16 cellular contexts compared by ENCODE assay signal in genomic region chr10:21747809-21748208, GRCh38.
DNase-seq lines count a peak whose midpoint lies in the region; ATAC-seq and TF ChIP-seq lines count a peak whose summit lies in the region.
"Had no signal": no experiment of that assay in that cellular context is flagged by ENCODE, and none has a peak within 500 bp of the region (broad histone marks: within the 10 kb centered on the region; RNA-seq: fewer than 3 reads in every experiment).

No MANE protein-coding gene starts in this region.

- H3K9me3 Mint-ChIP-seq in natural killer cell: no peaks in the 10 kb centered on the region
- no peaks in the 10 kb centered on the region for H3K9me3 Mint-ChIP-seq in natural killer cell treated with Interleukin-12 subunit alpha and Interleukin-12 subunit beta and Interleukin-15 and Interleukin-18, amount 100 ng/mL, for 72 hours
- H3K9me3 Mint-ChIP-seq in central memory CD8-positive, alpha-beta T cell: no peaks in the 10 kb centered on the region
- H3K9me3 Mint-ChIP-seq in naive thymus-derived CD8-positive, alpha-beta T cell: peaks cover 0 to 2% (median 0%) of the 10 kb centered on the region in 9 donors

- no peak overlapping the region for H3K4me3 Mint-ChIP-seq in natural killer cell
- H3K4me3 Mint-ChIP-seq in natural killer cell treated with Interleukin-12 subunit alpha and Interleukin-12 subunit beta and Interleukin-15 and Interleukin-18, amount 100 ng/mL, for 72 hours: no peak overlapping the region
- H3K4me3 Mint-ChIP-seq in central memory CD8-positive, alpha-beta T cell: no peak overlapping the region
- peak overlapping the region in 1 of 10 donors; percentile 4 for H3K4me3 Mint-ChIP-seq in naive thymus-derived CD8-positive, alpha-beta T cell

- ATAC-seq in natural killer cell: no peak
- ATAC-seq in natural killer cell treated with Interleukin-12 subunit alpha and Interleukin-12 subunit beta and Interleukin-15 and Interleukin-18, amount 100 ng/mL, for 72 hours: no peak
- no peak for ATAC-seq in central memory CD8-positive, alpha-beta T cell (replicated peaks; ENCODE audit: extremely low read depth, poor library complexity, severe bottlenecking)
- ATAC-seq in naive thymus-derived CD8-positive, alpha-beta T cell: no peak
- no peak for ATAC-seq in HG02885 (IDR thresholded peaks at IDR 0.05; ENCODE audit: poor library complexity, unreplicated experiment)

- H3K27me3 Mint-ChIP-seq in natural killer cell (ENCODE audit: low read depth in 2 of 2): no peaks in the 10 kb centered on the region
- H3K27me3 Mint-ChIP-seq in natural killer cell treated with Interleukin-12 subunit alpha and Interleukin-12 subunit beta and Interleukin-15 and Interleukin-18, amount 100 ng/mL, for 72 hours: no peaks in the 10 kb centered on the region
- H3K27me3 Mint-ChIP-seq in central memory CD8-positive, alpha-beta T cell: no peaks in the 10 kb centered on the region
- no peaks in the 10 kb centered on the region for H3K27me3 Mint-ChIP-seq in naive thymus-derived CD8-positive, alpha-beta T cell

- peaks cover 15 to 30% of the 10 kb centered on the region in 2 donors for H3K4me1 Mint-ChIP-seq in natural killer cell
- peaks cover 9 to 19% of the 10 kb centered on the region in 2 donors for H3K4me1 Mint-ChIP-seq in natural killer cell treated with Interleukin-12 subunit alpha and Interleukin-12 subunit beta and Interleukin-15 and Interleukin-18, amount 100 ng/mL, for 72 hours (ENCODE audit: low read depth in 2 of 2)
- peaks cover 22% of the 10 kb centered on the region for H3K4me1 Mint-ChIP-seq in central memory CD8-positive, alpha-beta T cell
- peaks cover 11 to 24% (median 19%) of the 10 kb centered on the region in 4 donors for H3K4me1 Mint-ChIP-seq in naive thymus-derived CD8-positive, alpha-beta T cell

- no peak for DNase-seq in natural killer cell
- no peak for DNase-seq in natural killer cell treated with Interleukin-12 subunit alpha and Interleukin-12 subunit beta and Interleukin-15 and Interleukin-18, amount 100 ng/mL, for 72 hours (ENCODE audit: low spot score)
- DNase-seq in central memory CD8-positive, alpha-beta T cell (ENCODE audit: low spot score in 2 of 2): no peak
- no peak for DNase-seq in naive thymus-derived CD8-positive, alpha-beta T cell
- no peak for DNase-seq in NCI-H2171 treated with DMSO at 0.1 percent for 48 hours (lab: John Stamatoyannopoulos, UW)
- no peak for DNase-seq in NCI-H1694 treated with DMSO at 0.1 percent for 48 hours (lab: John Stamatoyannopoulos, UW)
- DNase-seq in activated T-cell treated with anti-CD3 and anti-CD28 coated beads for 4 hours: no peak
- DNase-seq: DMS79, GDM1, GOT3, MM.1S, NCI-H2029, NCI-H524 treated with DMSO at 0.1 percent for 48 hours, OCI-M1, RPMI8226 had no signal

- POLR2A ChIA-PET in naive thymus-derived CD8-positive, alpha-beta T cell (lab: Charles Lee): no interaction called here

- peak overlapping the region; percentile 59 to 67 for H3K27ac Mint-ChIP-seq in natural killer cell
- H3K27ac Mint-ChIP-seq in natural killer cell treated with Interleukin-12 subunit alpha and Interleukin-12 subunit beta and Interleukin-15 and Interleukin-18, amount 100 ng/mL, for 72 hours: no peak overlapping the region
- peak overlapping the region; percentile 76 for H3K27ac Mint-ChIP-seq in central memory CD8-positive, alpha-beta T cell (ENCODE audit: low read depth)
- H3K27ac Mint-ChIP-seq in naive thymus-derived CD8-positive, alpha-beta T cell: peak overlapping the region in 9 of 10 donors; percentile 14 to 79 (median 41)

- intact Hi-C loops in natural killer cell (cut with micrococcal nuclease): no loop called here

- no peaks in the 10 kb centered on the region for H3K36me3 Mint-ChIP-seq in natural killer cell
- no peaks in the 10 kb centered on the region for H3K36me3 Mint-ChIP-seq in natural killer cell treated with Interleukin-12 subunit alpha and Interleukin-12 subunit beta and Interleukin-15 and Interleukin-18, amount 100 ng/mL, for 72 hours
- peaks cover 18% of the 10 kb centered on the region for H3K36me3 Mint-ChIP-seq in central memory CD8-positive, alpha-beta T cell (ENCODE audit: insufficient read depth)
- peaks cover 0 to 23% (median 4%) of the 10 kb centered on the region in 3 donors for H3K36me3 Mint-ChIP-seq in naive thymus-derived CD8-positive, alpha-beta T cell

- no peak for TF ChIP-seq CTCF in natural killer cell (IDR thresholded peaks at IDR 0.05)

Comparison
In these comparisons a context has a peak if more than half of its experiments do, and no peak if none do; other contexts are left out.
1. H3K27ac Mint-ChIP-seq: peak in natural killer cell (2 of 2), central memory CD8-positive, alpha-beta T cell (single experiment) and naive thymus-derived CD8-positive, alpha-beta T cell (9 of 10); none in natural killer cell treated with Interleukin-12 subunit alpha and Interleukin-12 subunit beta and Interleukin-15 and Interleukin-18, amount 100 ng/mL, for 72 hours (0 of 2).